ENCODE assay signal across 8 cellular contexts in the genomic region with DNA sequence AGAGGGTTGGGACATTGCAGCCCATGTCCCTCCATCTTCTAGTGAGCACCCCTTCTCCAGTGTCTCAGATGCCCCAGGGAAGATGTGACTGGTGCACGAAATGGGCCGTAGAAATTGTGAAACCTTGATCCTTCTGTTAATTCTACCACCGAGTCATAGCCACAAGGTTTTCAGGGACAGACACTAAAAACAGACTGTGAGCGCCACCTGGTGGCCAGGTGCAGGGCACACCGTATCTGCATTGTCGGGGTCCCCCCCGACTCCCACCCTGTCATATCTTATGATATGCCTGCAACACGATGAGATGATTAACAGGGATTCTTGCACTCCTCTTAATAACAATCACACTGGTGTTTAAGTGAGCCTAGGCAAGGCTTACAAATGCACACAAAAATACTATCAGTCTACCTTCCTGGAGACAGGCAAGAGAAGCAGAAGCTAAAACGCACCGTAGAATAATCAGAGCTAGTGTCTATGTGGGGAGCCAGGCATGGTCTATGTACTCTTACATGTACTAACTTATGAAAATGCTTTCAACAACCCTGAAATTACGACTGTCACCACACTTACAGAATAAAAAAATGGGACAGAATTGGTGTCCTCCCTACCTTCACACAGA. TPM values are rescaled to one million over a fixed set of nuclear protein-coding genes. Genes with fewer than 3 reads are reported as not detected.
A peak's percentile ranks its signal among the peaks of the same experiment; 100 is the strongest.
DNase-seq lines count a peak whose midpoint lies in the region; ATAC-seq and TF ChIP-seq lines count a peak whose summit lies in the region.

No MANE protein-coding gene starts in this region.

- peak; percentile 76 for ATAC-seq in left lobe of liver
- ATAC-seq in GM19397 (IDR thresholded peaks at IDR 0.05; ENCODE audit: unreplicated experiment): no peak

- H3K9me3 ChIP-seq in WERI-Rb-1 (ENCODE audit: severe bottlenecking): peaks cover 7% of the 10 kb centered on the region
- no peaks in the 10 kb centered on the region for H3K9me3 ChIP-seq in breast epithelium

- DNase-seq in GM12864 (ENCODE audit: low read depth) (no peak), NCI-H1105 treated with DMSO at 0.1 percent for 48 hours (lab: John Stamatoyannopoulos, UW) (peak; percentile 69), WERI-Rb-1 (peak; percentile 72), breast epithelium (ENCODE audit: low spot score in 2 of 2) (peak in 1 of 2 donors; percentile 22), left lobe of liver (ENCODE audit: low spot score) (peak; percentile 57), kidney glomerular epithelial cell (lab: John Stamatoyannopoulos, UW) (no peak)
- DNase-seq in stimulated activated CD4-positive, alpha-beta T cell treated with anti-CD3 and anti-CD28 coated beads, Interleukin-4, amount 100 ng/mL, for 24 hours: peak; percentile 77

- H3K27ac ChIP-seq in WERI-Rb-1 (no peak overlapping the region), breast epithelium (no peak overlapping the region)

- H3K4me3 ChIP-seq in GM12864 (ENCODE audit: low read depth, low read length) (no peak overlapping the region), WERI-Rb-1 (ENCODE audit: low read depth, low read length) (no peak overlapping the region), breast epithelium (peak overlapping the region in 2 of 3 donors; percentile 4 to 20)

- H3K27me3 ChIP-seq in WERI-Rb-1 (ENCODE audit: insufficient read depth, low read depth, severe bottlenecking): no peaks in the 10 kb centered on the region
- H3K27me3 ChIP-seq in breast epithelium: no peaks in the 10 kb centered on the region

- intact Hi-C loops in breast epithelium (cut with DNase I; ENCODE audit: low total_unique reads): no loop called here

- TF ChIP-seq CTCF in GM12864 (IDR thresholded peaks at IDR 0.05; ENCODE audit: low read depth, low read length, missing control alignments) (peak; percentile 91), WERI-Rb-1 (IDR thresholded peaks at IDR 0.05; ENCODE audit: low read depth, low read length) (peak; percentile 79), breast epithelium (IDR thresholded peaks at IDR 0.05) (peak; percentile 83 to 95 (median 87))

- H3K36me3 ChIP-seq in WERI-Rb-1 (no peaks in the 10 kb centered on the region), breast epithelium (no peaks in the 10 kb centered on the region)

- no peaks in the 10 kb centered on the region for H3K4me1 ChIP-seq in breast epithelium

- TF ChIP-seq POLR2A in breast epithelium (IDR thresholded peaks at IDR 0.05): no peak

RNA-seq across cellular contexts. Expression of gene FHAD1, which starts 57.8 kb away (rescaled TPM):
- 1 to 10 TPM in 2 of 3 donors, not detected in 1; 1.0 to 2.3 TPM for total RNA-seq in breast epithelium
- total RNA-seq in left lobe of liver: not detected

Comparison
In these comparisons a context has a peak if more than half of its experiments do, and no peak if none do; other contexts are left out.
1. DNase-seq: peak in NCI-H1105 treated with DMSO at 0.1 percent for 48 hours (single experiment), WERI-Rb-1 (single experiment), left lobe of liver (single experiment) and stimulated activated CD4-positive, alpha-beta T cell treated with anti-CD3 and anti-CD28 coated beads, Interleukin-4, amount 100 ng/mL, for 24 hours (single experiment); none in GM12864 (single experiment) and kidney glomerular epithelial cell (single experiment).
2. H3K4me3 ChIP-seq: peak in breast epithelium (2 of 3); none in GM12864 (single experiment) and WERI-Rb-1 (single experiment).
3. Peak in every context shown above with its lines, with median percentiles within 50 percentile points of each other: CTCF ChIP-seq.